ENCODE assay signal across 35 cellular contexts in the genomic region with DNA sequence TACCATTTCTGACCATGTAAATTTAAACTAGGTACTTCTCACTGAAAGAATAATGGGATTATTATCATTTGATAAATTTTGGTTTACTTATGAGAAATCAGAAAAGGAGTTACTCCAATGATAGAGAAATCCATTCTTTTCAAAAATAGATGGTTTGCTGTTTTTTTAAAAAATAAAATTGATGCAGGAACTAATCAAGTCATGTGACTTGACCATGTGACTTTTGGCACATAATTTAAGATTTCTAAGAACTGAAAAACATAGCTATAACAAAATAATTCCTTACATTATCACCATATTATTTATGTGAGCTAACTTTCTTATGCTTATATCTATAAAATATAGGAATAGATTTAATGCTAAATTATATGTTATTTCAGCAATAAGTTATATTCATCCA.
"Had no signal": no experiment of that assay in that cellular context is flagged by ENCODE, and none has a peak within 500 bp of the region (broad histone marks: within the 10 kb centered on the region; RNA-seq: fewer than 3 reads in every experiment).

No MANE protein-coding gene starts in this region.

- H3K27me3 ChIP-seq: MG63 had no signal

- H3K4me3 ChIP-seq: MG63 had no signal

- DNase-seq: Kasumi-1, MG63, MM.1S, MV-4-11, NCI-H1048, NCI-H1092, NCI-H1092 treated with DMSO at 0.1 percent for 48 hours, NCI-H1105, NCI-H1417, NCI-H1417 treated with DMSO at 0.1 percent for 48 hours, NCI-H1436, NCI-H1436 treated with DMSO at 0.1 percent for 48 hours, NCI-H146, NCI-H1694, NCI-H1694 treated with DMSO at 0.1 percent for 48 hours, NCI-H187, NCI-H187 treated with DMSO at 0.1 percent for 48 hours, NCI-H1930, NCI-H2029, NCI-H2029 treated with DMSO at 0.1 percent for 48 hours, NCI-H2081, NCI-H2081 treated with DMSO at 0.1 percent for 48 hours, NCI-H2107, NCI-H2171, NCI-H2171 treated with DMSO at 0.1 percent for 48 hours, NCI-H2227 treated with DMSO at 0.1 percent for 48 hours, NCI-H226, NCI-H345, NCI-H446, NCI-H446 treated with DMSO at 0.1 percent for 48 hours, NCI-H510A, NCI-H510A treated with DMSO at 0.1 percent for 48 hours, NCI-H524, NCI-H524 treated with DMSO at 0.1 percent for 48 hours, NCI-H526 had no signal

- H3K36me3 ChIP-seq: MG63 had no signal

- H3K9me3 ChIP-seq: MG63 had no signal
